In the genomic region with DNA sequence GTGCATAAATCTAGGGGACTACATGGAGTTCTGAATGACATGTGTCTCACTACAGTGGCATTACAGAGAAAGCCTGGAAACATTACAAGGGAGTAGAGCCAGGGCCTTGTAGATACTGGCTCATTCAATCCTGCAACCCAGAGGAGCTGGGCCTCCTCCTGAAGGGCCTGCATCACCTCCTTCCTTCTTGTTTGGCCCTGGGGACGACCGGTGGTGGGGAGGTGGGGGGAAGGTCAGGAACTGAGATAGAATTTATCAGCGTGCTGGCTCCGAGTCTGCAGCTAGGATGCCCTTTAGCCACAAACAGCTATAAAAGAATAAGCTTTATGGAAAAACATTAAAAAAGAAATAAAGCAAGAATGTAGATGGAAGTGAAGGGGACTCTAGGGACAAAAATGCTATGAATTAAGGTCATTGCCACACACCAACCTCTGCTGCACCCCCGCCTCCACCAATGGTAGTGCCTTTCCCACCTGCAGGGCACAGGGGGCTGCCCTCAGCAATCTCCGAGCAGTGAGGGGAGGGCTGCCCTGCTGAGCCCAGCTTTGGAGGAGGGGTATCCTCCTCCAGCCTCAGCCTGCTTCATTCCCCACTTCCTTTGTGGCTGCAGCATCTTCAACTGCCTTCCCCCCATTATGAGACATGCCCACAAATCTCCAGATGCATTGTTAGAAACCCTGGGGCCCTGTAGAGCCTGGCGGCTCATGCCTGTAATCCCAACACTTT, we compare ENCODE assay signal across 22 cellular contexts. TPM values are rescaled to one million over a fixed set of nuclear protein-coding genes. Genes with fewer than 3 reads are reported as not detected.
"Had no signal": no experiment of that assay in that cellular context is flagged by ENCODE, and none has a peak within 500 bp of the region (broad histone marks: within the 10 kb centered on the region; RNA-seq: fewer than 3 reads in every experiment).

No MANE protein-coding gene starts in this region.

- H3K4me1 Mint-ChIP-seq: naive thymus-derived CD4-positive, alpha-beta T cell had no signal

- H3K4me3 ChIP-seq: colonic mucosa, hepatocyte, suprapubic skin, tibial artery, upper lobe of left lung, vagina had no signal

- H3K27ac ChIP-seq: colonic mucosa, hepatocyte, neutrophil, suprapubic skin, tibial artery, upper lobe of left lung, vagina had no signal

- H3K79me2 ChIP-seq: hepatocyte had no signal

- H3K4me2 ChIP-seq: hepatocyte had no signal

- H3K9me3 ChIP-seq: colonic mucosa, neutrophil, upper lobe of left lung, vagina had no signal

- DNase-seq: colonic mucosa; dermis blood vessel endothelial cell; foreskin melanocyte; head of caudate nucleus; islet precursor cell; mammary epithelial cell; naive thymus-derived CD4-positive, alpha-beta T cell; posterior cingulate gyrus; small intestine; stimulated activated CD4-positive, alpha-beta T cell treated with anti-CD3 and anti-CD28 coated beads, Interleukin-2, amount 100 ng/mL, for 48 hours; stimulated activated naive CD8-positive, alpha-beta T cell treated with anti-CD3 and anti-CD28 coated beads, Interleukin-15, Interleukin-2, amounts not matched to agents 100 U/mL and 50 U/mL, for 24 hours; tibial artery; upper lobe of left lung had no signal

- H3K36me3 ChIP-seq: colonic mucosa, neutrophil, suprapubic skin, tibial artery, upper lobe of left lung, vagina had no signal

- H3K4me3 Mint-ChIP-seq: naive thymus-derived CD4-positive, alpha-beta T cell had no signal

- H3K27ac Mint-ChIP-seq: naive thymus-derived CD4-positive, alpha-beta T cell had no signal

- H3K27me3 ChIP-seq: colonic mucosa, hepatocyte, neutrophil, suprapubic skin, tibial artery, upper lobe of left lung, vagina had no signal

- H3K4me1 ChIP-seq: colonic mucosa, suprapubic skin, tibial artery, upper lobe of left lung, vagina had no signal

- ATAC-seq: left lobe of liver; naive thymus-derived CD4-positive, alpha-beta T cell; stimulated activated naive CD8-positive, alpha-beta T cell treated with anti-CD3 and anti-CD28 coated beads, Interleukin-15, Interleukin-2, amounts not matched to agents 100 U/mL and 50 U/mL, for 24 hours had no signal

- H2AFZ ChIP-seq: hepatocyte had no signal

RNA-seq across cellular contexts. Expression of a gene that starts 18.8 kb away (rescaled TPM):
- total RNA-seq: endothelial cell of umbilical vein, left lobe of liver, mammary epithelial cell, mesenteric fat pad, osteoblast, pulmonary artery endothelial cell, vagina had no signal
- polyA plus RNA-seq: endothelial cell of umbilical vein, mammary epithelial cell had no signal
